Comparison of ENCODE assay signal across 8 cellular contexts in genomic region chrY:7850191-7850590, GRCh38.
"Had no signal": no experiment of that assay in that cellular context is flagged by ENCODE, and none has a peak within 500 bp of the region (broad histone marks: within the 10 kb centered on the region; RNA-seq: fewer than 3 reads in every experiment).

No MANE protein-coding gene starts in this region.

- H3K27ac ChIP-seq: GM23248 had no signal

- H3K9ac ChIP-seq: GM23248 had no signal

- ATAC-seq: HCT116, K562 had no signal

- DNase-seq: GM23248, GOT3, H7, HFFc6, IMR-90 had no signal

- H2AFZ ChIP-seq: GM23248 had no signal

- H3K4me3 ChIP-seq: GM23248, HAP-1, K562 had no signal

- H3K36me3 ChIP-seq: HAP-1 had no signal

- H3K9me3 ChIP-seq: HAP-1 had no signal

- H3K4me1 ChIP-seq: HAP-1 had no signal
